Comparison of ENCODE assay signal across 27 cellular contexts in genomic region chr1:35174225-35174540, GRCh38. TPM values are rescaled to one million over a fixed set of nuclear protein-coding genes. Genes with fewer than 3 reads are reported as not detected.
DNase-seq lines count a peak whose midpoint lies in the region; ATAC-seq, FAIRE-seq and TF ChIP-seq lines count a peak whose summit lies in the region.
"Had no signal": no experiment of that assay in that cellular context is flagged by ENCODE, and none has a peak within 500 bp of the region (broad histone marks: within the 10 kb centered on the region; RNA-seq: fewer than 3 reads in every experiment).

No MANE protein-coding gene starts in this region.

- H3K9me3 Mint-ChIP-seq in IgD-negative memory B cell: no peaks in the 10 kb centered on the region
- H3K9me3 Mint-ChIP-seq in astrocyte (ENCODE audit: unreplicated experiment): no peaks in the 10 kb centered on the region
- no peaks in the 10 kb centered on the region for H3K9me3 Mint-ChIP-seq in nephron progenitor cell
- no peaks in the 10 kb centered on the region for H3K9me3 Mint-ChIP-seq in endothelial cell (ENCODE audit: unreplicated experiment)
- H3K9me3 Mint-ChIP-seq: activated T-helper 17 cell treated with anti-CD3 and anti-CD28 coated beads, Interleukin-2, amount 50 U/mL, for 72 hours; stimulated activated naive CD8-positive, alpha-beta T cell treated with anti-CD3 and anti-CD28 coated beads, Interleukin-15, Interleukin-2, amounts not matched to agents 100 ng/mL and 50 ng/mL, for 24 hours had no signal

- TF ChIP-seq CTCF in SK-N-SH (IDR thresholded peaks at IDR 0.05): no peak
- no peak for TF ChIP-seq CTCF in astrocyte (IDR thresholded peaks at IDR 0.05; ENCODE audit: insufficient read depth, low read depth, low read length)
- no peak for TF ChIP-seq CTCF in nephron progenitor cell (IDR thresholded peaks at IDR 0.05)
- no peak for TF ChIP-seq CTCF in omental fat pad (IDR thresholded peaks at IDR 0.05)
- TF ChIP-seq CTCF in endothelial cell (IDR thresholded peaks at IDR 0.05; ENCODE audit: unreplicated experiment): no peak

- no peaks in the 10 kb centered on the region; a peak in 1 of 4 replicates for H3K4me1 ChIP-seq in SK-N-SH (ENCODE audit: control insufficient read depth in 1 of 2, insufficient read depth in 2 of 2, low read depth in 1 of 2, low read length in 1 of 2)
- no peaks in the 10 kb centered on the region for H3K4me1 ChIP-seq in astrocyte (ENCODE audit: insufficient read depth, low read length)
- H3K4me1 ChIP-seq: BE2C had no signal

- WGBS in SK-N-SH (ENCODE audit: low lambda C conversion rate): 52% methylated on average over 2 of the region's 2 CpGs

- H3K79me2 ChIP-seq in SK-N-SH (ENCODE audit: insufficient read depth) (peaks cover 16% of the 10 kb centered on the region), astrocyte (ENCODE audit: insufficient read depth, low read length) (peaks cover 17% of the 10 kb centered on the region)

- H3K4me3 ChIP-seq in SK-N-SH (ENCODE audit: low read depth in 2 of 2, low read length in 1 of 2) (no peak overlapping the region), astrocyte (ENCODE audit: insufficient read depth, low read depth, low read length) (no peak overlapping the region)
- H3K4me3 ChIP-seq: esophagus squamous epithelium, gastrocnemius medialis, lung, tibial artery had no signal

- H3K27me3 Mint-ChIP-seq in IgD-negative memory B cell (no peaks in the 10 kb centered on the region), astrocyte (ENCODE audit: low read depth, unreplicated experiment) (no peaks in the 10 kb centered on the region), nephron progenitor cell (ENCODE audit: low read depth, poor library complexity) (peaks cover 2% of the 10 kb centered on the region), endothelial cell (ENCODE audit: unreplicated experiment) (peaks cover 2% of the 10 kb centered on the region)
- H3K27me3 Mint-ChIP-seq: activated T-helper 17 cell treated with anti-CD3 and anti-CD28 coated beads, Interleukin-2, amount 50 U/mL, for 72 hours; stimulated activated naive CD8-positive, alpha-beta T cell treated with anti-CD3 and anti-CD28 coated beads, Interleukin-15, Interleukin-2, amounts not matched to agents 100 ng/mL and 50 ng/mL, for 24 hours had no signal

- H3F3A ChIP-seq in SK-N-SH (replicated peaks; ENCODE audit: insufficient read depth): peaks cover 59% of the 10 kb centered on the region

- no peaks in the 10 kb centered on the region for H3K27me3 ChIP-seq in SK-N-SH (ENCODE audit: insufficient read depth)
- no peaks in the 10 kb centered on the region for H3K27me3 ChIP-seq in astrocyte (ENCODE audit: insufficient read depth, low read length)
- H3K27me3 ChIP-seq: BE2C, esophagus squamous epithelium, gastrocnemius medialis, tibial artery had no signal

- H3K4me3 Mint-ChIP-seq in IgD-negative memory B cell: no peak overlapping the region
- no peak overlapping the region for H3K4me3 Mint-ChIP-seq in astrocyte (ENCODE audit: unreplicated experiment)
- H3K4me3 Mint-ChIP-seq in nephron progenitor cell: no peak overlapping the region
- no peak overlapping the region for H3K4me3 Mint-ChIP-seq in endothelial cell (ENCODE audit: unreplicated experiment)
- H3K4me3 Mint-ChIP-seq: activated T-helper 17 cell treated with anti-CD3 and anti-CD28 coated beads, Interleukin-2, amount 50 U/mL, for 72 hours; brain; stimulated activated naive CD8-positive, alpha-beta T cell treated with anti-CD3 and anti-CD28 coated beads, Interleukin-15, Interleukin-2, amounts not matched to agents 100 ng/mL and 50 ng/mL, for 24 hours had no signal

- DNase-seq in SK-N-SH (no peak), astrocyte (ENCODE audit: low read depth) (no peak), nephron progenitor cell (no peak), omental fat pad (ENCODE audit: low spot score) (no peak), endothelial cell (ENCODE audit: low spot score) (no peak), HTR-8/SVneo (ENCODE audit: insufficient read length, low spot score) (no peak)
- DNase-seq: activated CD4-positive, alpha-beta T cell treated with anti-CD3 and anti-CD28 coated beads for 48 hours; BE2C; Caco-2; effector memory CD4-positive, alpha-beta T cell; esophagus squamous epithelium; gastrocnemius medialis; hypothalamus; KG1; NCI-H1092; NCI-H1930; NCI-H226; Right ventricle myocardium superior; stimulated activated CD4-positive, alpha-beta T cell treated with anti-CD3 and anti-CD28 coated beads, Interleukin-4, amount 100 ng/mL, for 4 hours; tibial artery had no signal

- H3K27ac Mint-ChIP-seq in IgD-negative memory B cell (peak overlapping the region; percentile 2 to 82 (median 18)), astrocyte (ENCODE audit: unreplicated experiment) (peak overlapping the region; percentile 3), nephron progenitor cell (peak overlapping the region; percentile 78), endothelial cell (ENCODE audit: unreplicated experiment) (no peak overlapping the region)
- H3K27ac Mint-ChIP-seq: activated T-helper 17 cell treated with anti-CD3 and anti-CD28 coated beads, Interleukin-2, amount 50 U/mL, for 72 hours; stimulated activated naive CD8-positive, alpha-beta T cell treated with anti-CD3 and anti-CD28 coated beads, Interleukin-15, Interleukin-2, amounts not matched to agents 100 ng/mL and 50 ng/mL, for 24 hours had no signal

- H3K9me2 ChIP-seq in SK-N-SH: no peaks in the 10 kb centered on the region; the same call in 1 of the 2 replicates

- H3K27ac ChIP-seq in SK-N-SH (ENCODE audit: low read depth in 2 of 2, low read length in 1 of 2) (no peak overlapping the region), astrocyte (ENCODE audit: low read depth, low read length) (no peak overlapping the region)
- H3K27ac ChIP-seq: esophagus squamous epithelium, gastrocnemius medialis, tibial artery had no signal

- TF ChIP-seq EP300 in SK-N-SH (IDR thresholded peaks at IDR 0.05; ENCODE audit: borderline replicate concordance in 1 of 2, low read depth in 1 of 2, low read length in 1 of 2): no peak

- H3K9ac ChIP-seq in SK-N-SH (no peak overlapping the region), astrocyte (ENCODE audit: low read length) (no peak overlapping the region)

- CTCF ChIA-PET in SK-N-SH (lab: Yijun Ruan, JAX): no interaction called here

- H2AFZ ChIP-seq in SK-N-SH (ENCODE audit: low read depth) (no peak overlapping the region), astrocyte (ENCODE audit: low read depth, low read length) (no peak overlapping the region)

- TF ChIP-seq RAD21 in SK-N-SH (IDR thresholded peaks at IDR 0.05; ENCODE audit: low read length): no peak

- H3K36me3 Mint-ChIP-seq in IgD-negative memory B cell: no peaks in the 10 kb centered on the region
- H3K36me3 Mint-ChIP-seq in astrocyte (ENCODE audit: low read depth, unreplicated experiment): peaks cover 15% of the 10 kb centered on the region
- peaks cover 42% of the 10 kb centered on the region for H3K36me3 Mint-ChIP-seq in nephron progenitor cell (ENCODE audit: low read depth)
- H3K36me3 Mint-ChIP-seq in endothelial cell (ENCODE audit: low read depth, unreplicated experiment): peaks cover 20% of the 10 kb centered on the region

- H4K20me1 ChIP-seq in SK-N-SH (ENCODE audit: insufficient read depth): peaks cover 55% of the 10 kb centered on the region
- peaks cover 60% of the 10 kb centered on the region for H4K20me1 ChIP-seq in astrocyte (ENCODE audit: insufficient read depth, low read length)

- ATAC-seq in SK-N-SH treated with all-trans-retinoic acid at 6 μM for 48 hours: no peak
- ATAC-seq in omental fat pad (ENCODE audit: low FRiP score): no peak
- ATAC-seq: activated T-helper 17 cell treated with anti-CD3 and anti-CD28 coated beads, Interleukin-2, amount 50 U/mL, for 72 hours; gastrocnemius medialis had no signal

- H3K4me2 ChIP-seq in SK-N-SH (no peak overlapping the region), astrocyte (ENCODE audit: low read length) (no peak overlapping the region)

- POLR2A ChIA-PET in SK-N-SH (lab: Yijun Ruan, JAX): no interaction called here

- peaks cover 0 to 1% (median 0%) of the 10 kb centered on the region in 3 donors for H3K4me1 Mint-ChIP-seq in IgD-negative memory B cell
- H3K4me1 Mint-ChIP-seq in astrocyte (ENCODE audit: low read depth, unreplicated experiment): peaks cover 13% of the 10 kb centered on the region
- H3K4me1 Mint-ChIP-seq in nephron progenitor cell: no peaks in the 10 kb centered on the region
- no peaks in the 10 kb centered on the region for H3K4me1 Mint-ChIP-seq in endothelial cell (ENCODE audit: unreplicated experiment)
- H3K4me1 Mint-ChIP-seq: activated T-helper 17 cell treated with anti-CD3 and anti-CD28 coated beads, Interleukin-2, amount 50 U/mL, for 72 hours had no signal

- H3K36me3 ChIP-seq in SK-N-SH (replicated peaks in 1 of 2; ENCODE audit: control insufficient read depth in 1 of 2, insufficient read depth in 2 of 2, low read length in 1 of 2) (peaks cover 37 to 44% of the 10 kb centered on the region in 2 experiments), astrocyte (ENCODE audit: insufficient read depth, low read length) (peaks cover 42% of the 10 kb centered on the region)

- H3K9me3 ChIP-seq in SK-N-SH (no peaks in the 10 kb centered on the region), astrocyte (ENCODE audit: insufficient read depth, low read depth, low read length) (no peaks in the 10 kb centered on the region)
- H3K9me3 ChIP-seq: BE2C, Caco-2, esophagus squamous epithelium, gastrocnemius medialis, tibial artery had no signal

- FAIRE-seq in astrocyte (lab: Jason Lieb, UNC): no peak
- FAIRE-seq in HTR-8/SVneo (lab: Jason Lieb, UNC): no peak
- FAIRE-seq: islet of Langerhans had no signal

TF ChIP-seq in SK-N-SH, 30 proteins besides CTCF, POLR2A, EP300 and RAD21:
- TF ChIP-seq NRF1 (IDR thresholded peaks at IDR 0.05; ENCODE audit: low read depth, low read length) (no peak), POLR2AphosphoS5 (IDR thresholded peaks at IDR 0.05; ENCODE audit: low read depth, low read length) (0 out of 2 replicates have a peak, but pooled peaks have one; percentile 36), GABPA (IDR thresholded peaks at IDR 0.05; ENCODE audit: low read depth) (no peak)
TF ChIP-seq in SK-N-SH: peak in this region for 1.

TF ChIP-seq in SK-N-SH treated with all-trans-retinoic acid at 6 μM for 48 hours, 23 proteins besides CTCF, POLR2A, EP300 and RAD21 (continues in another document):
- TF ChIP-seq CSDC2 (CRISPR knock-in tag; IDR thresholded peaks at IDR 0.05) (no peak), ZNF70 (CRISPR knock-in tag; IDR thresholded peaks at IDR 0.05) (no peak)

RNA-seq across cellular contexts. Expression of gene SFPQ, which starts 18.8 kb away (rescaled TPM):
- polyA plus RNA-seq in SK-N-SH (2012; rRNA removed): 85.6 and 88.1 TPM in 2 replicates
- polyA plus RNA-seq in SK-N-SH (2012; cell fraction: cytosol; rRNA removed): 66.5 and 86.3 TPM in 2 replicates
- 214 and 361 TPM in 2 replicates for polyA plus RNA-seq in SK-N-SH (2012; cell fraction: nucleus; rRNA removed)
- polyA plus RNA-seq in IgD-negative memory B cell: 165 TPM
- 168 and 209 TPM in 2 replicates for total RNA-seq in astrocyte
- total RNA-seq in omental fat pad: 100 to 1,000 TPM; 182 to 432 (median 259) TPM
- total RNA-seq in endothelial cell (ENCODE audit: unreplicated experiment): 370 TPM
